In the genomic region with DNA sequence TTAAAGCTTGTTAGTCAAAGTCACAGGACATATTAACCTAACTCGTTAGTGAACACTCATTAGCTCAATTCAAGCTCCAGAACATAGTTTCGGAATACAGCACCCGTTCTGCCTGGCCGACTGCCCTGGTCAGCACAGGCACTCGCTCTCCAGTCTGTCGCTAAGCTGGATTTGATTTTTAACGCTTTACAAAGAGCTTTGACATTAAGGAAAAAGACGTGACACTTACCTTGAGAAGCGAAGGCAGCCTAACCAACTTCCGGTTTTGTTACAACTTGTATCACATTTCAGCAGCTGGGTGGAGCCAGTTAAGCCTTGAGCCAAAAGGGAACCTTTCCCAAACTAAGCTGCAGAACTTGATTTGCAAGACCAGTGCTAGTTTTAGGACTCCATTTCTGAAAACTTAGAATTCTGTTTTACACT, we compare ENCODE assay signal across 1 cellular context.
TF ChIP-seq lines count a peak whose summit lies in the region.

A gene with protein sequence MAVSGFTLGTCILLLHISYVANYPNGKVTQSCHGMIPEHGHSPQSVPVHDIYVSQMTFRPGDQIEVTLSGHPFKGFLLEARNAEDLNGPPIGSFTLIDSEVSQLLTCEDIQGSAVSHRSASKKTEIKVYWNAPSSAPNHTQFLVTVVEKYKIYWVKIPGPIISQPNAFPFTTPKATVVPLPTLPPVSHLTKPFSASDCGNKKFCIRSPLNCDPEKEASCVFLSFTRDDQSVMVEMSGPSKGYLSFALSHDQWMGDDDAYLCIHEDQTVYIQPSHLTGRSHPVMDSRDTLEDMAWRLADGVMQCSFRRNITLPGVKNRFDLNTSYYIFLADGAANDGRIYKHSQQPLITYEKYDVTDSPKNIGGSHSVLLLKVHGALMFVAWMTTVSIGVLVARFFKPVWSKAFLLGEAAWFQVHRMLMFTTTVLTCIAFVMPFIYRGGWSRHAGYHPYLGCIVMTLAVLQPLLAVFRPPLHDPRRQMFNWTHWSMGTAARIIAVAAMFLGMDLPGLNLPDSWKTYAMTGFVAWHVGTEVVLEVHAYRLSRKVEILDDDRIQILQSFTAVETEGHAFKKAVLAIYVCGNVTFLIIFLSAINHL (minus strand): TSS at position 258 of the 423 bp plus-strand sequence. CDS start 17,867 bp downstream, outside the sequence.

TF ChIP-seq in HepG2, 621 proteins besides CTCF, POLR2A, EP300 and RAD21 (continued from another document):
- TF ChIP-seq, protein P1, sequence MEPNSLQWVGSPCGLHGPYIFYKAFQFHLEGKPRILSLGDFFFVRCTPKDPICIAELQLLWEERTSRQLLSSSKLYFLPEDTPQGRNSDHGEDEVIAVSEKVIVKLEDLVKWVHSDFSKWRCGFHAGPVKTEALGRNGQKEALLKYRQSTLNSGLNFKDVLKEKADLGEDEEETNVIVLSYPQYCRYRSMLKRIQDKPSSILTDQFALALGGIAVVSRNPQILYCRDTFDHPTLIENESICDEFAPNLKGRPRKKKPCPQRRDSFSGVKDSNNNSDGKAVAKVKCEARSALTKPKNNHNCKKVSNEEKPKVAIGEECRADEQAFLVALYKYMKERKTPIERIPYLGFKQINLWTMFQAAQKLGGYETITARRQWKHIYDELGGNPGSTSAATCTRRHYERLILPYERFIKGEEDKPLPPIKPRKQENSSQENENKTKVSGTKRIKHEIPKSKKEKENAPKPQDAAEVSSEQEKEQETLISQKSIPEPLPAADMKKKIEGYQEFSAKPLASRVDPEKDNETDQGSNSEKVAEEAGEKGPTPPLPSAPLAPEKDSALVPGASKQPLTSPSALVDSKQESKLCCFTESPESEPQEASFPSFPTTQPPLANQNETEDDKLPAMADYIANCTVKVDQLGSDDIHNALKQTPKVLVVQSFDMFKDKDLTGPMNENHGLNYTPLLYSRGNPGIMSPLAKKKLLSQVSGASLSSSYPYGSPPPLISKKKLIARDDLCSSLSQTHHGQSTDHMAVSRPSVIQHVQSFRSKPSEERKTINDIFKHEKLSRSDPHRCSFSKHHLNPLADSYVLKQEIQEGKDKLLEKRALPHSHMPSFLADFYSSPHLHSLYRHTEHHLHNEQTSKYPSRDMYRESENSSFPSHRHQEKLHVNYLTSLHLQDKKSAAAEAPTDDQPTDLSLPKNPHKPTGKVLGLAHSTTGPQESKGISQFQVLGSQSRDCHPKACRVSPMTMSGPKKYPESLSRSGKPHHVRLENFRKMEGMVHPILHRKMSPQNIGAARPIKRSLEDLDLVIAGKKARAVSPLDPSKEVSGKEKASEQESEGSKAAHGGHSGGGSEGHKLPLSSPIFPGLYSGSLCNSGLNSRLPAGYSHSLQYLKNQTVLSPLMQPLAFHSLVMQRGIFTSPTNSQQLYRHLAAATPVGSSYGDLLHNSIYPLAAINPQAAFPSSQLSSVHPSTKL (CRISPR knock-in tag; IDR thresholded peaks at IDR 0.05), result peak; percentile 55
- peak; percentile 75 for TF ChIP-seq ASH2L (IDR thresholded peaks at IDR 0.05; ENCODE audit: insufficient read length, low read depth, low read length)
- peak; percentile 76 for TF ChIP-seq POLR2AphosphoS5 (IDR thresholded peaks at IDR 0.05; ENCODE audit: low read depth, low read length)
- TF ChIP-seq SP140L (CRISPR knock-in tag; IDR thresholded peaks at IDR 0.05; ENCODE audit: borderline replicate concordance), result 0 out of 2 replicates have a peak, but pooled peaks have one; percentile 47
- peak; percentile 42; the same call in 1 of the 2 replicates for TF ChIP-seq ZSCAN9 (CRISPR knock-in tag; IDR thresholded peaks at IDR 0.05; ENCODE audit: borderline replicate concordance)
